In genomic region chr17:36014946-36015345, GRCh38 we compare ENCODE assay signal across 10 cellular contexts. TPM values are rescaled to one million over a fixed set of nuclear protein-coding genes. Genes with fewer than 3 reads are reported as not detected.
"Had no signal": no experiment of that assay in that cellular context is flagged by ENCODE, and none has a peak within 500 bp of the region (broad histone marks: within the 10 kb centered on the region; RNA-seq: fewer than 3 reads in every experiment).

No MANE protein-coding gene starts in this region.

- DNase-seq: GM23248, HCEC 1CT, KBM-7 had no signal

- ATAC-seq: HepG2 had no signal

- H3K9ac ChIP-seq: GM23248, KMS-11 had no signal

- H3K4me2 ChIP-seq: KMS-11 had no signal

- H2AFZ ChIP-seq: GM23248 had no signal

- H3K27ac ChIP-seq: GM23248, HL-60, KMS-11 had no signal

- H3K4me3 ChIP-seq: GM23248 had no signal

RNA-seq across cellular contexts. Expression of gene CCL23, which starts 2.8 kb away (rescaled TPM):
- total RNA-seq: GM23248, H1, H9, HepG2, HT1080 had no signal
- polyA plus RNA-seq: GM23248, H1, HepG2, IgD-negative memory B cell had no signal

RNA-seq across cellular contexts. Expression of gene CCL15, which starts 13.6 kb away (rescaled TPM):
- total RNA-seq: GM23248, H1, H9, HT1080 had no signal
- polyA plus RNA-seq: GM23248, H1, IgD-negative memory B cell had no signal

RNA-seq across cellular contexts. Expression of gene CCL14, which starts 28.4 kb away (rescaled TPM):
- total RNA-seq: GM23248, H1, H9, HT1080 had no signal
- polyA plus RNA-seq: GM23248, H1, IgD-negative memory B cell had no signal

RNA-seq across cellular contexts. Expression of gene CCL16, which starts 33.6 kb away (rescaled TPM):
- total RNA-seq: GM23248, H1, H9, HT1080 had no signal
- polyA plus RNA-seq: GM23248, H1, IgD-negative memory B cell had no signal

RNA-seq across cellular contexts. Expression of gene CCL18, which starts 49.1 kb away (rescaled TPM):
- total RNA-seq: GM23248, H1, H9, HepG2, HT1080 had no signal
- polyA plus RNA-seq: GM23248, H1, HepG2, IgD-negative memory B cell had no signal
